In genomic region chr4:7941111-7942018, GRCh38 we compare ENCODE assay signal across 12 cellular contexts. TPM values are rescaled to one million over a fixed set of nuclear protein-coding genes. Genes with fewer than 3 reads are reported as not detected.
DNase-seq lines count a peak whose midpoint lies in the region; ATAC-seq and TF ChIP-seq lines count a peak whose summit lies in the region.
"Had no signal": no experiment of that assay in that cellular context is flagged by ENCODE, and none has a peak within 500 bp of the region (broad histone marks: within the 10 kb centered on the region; RNA-seq: fewer than 3 reads in every experiment).

No MANE protein-coding gene starts in this region.

- H3K36me3 Mint-ChIP-seq in GM23338 (ENCODE audit: low read depth) = no peaks in the 10 kb centered on the region
- peaks cover 10% of the 10 kb centered on the region for H3K36me3 Mint-ChIP-seq in activated T-helper 17 cell treated with anti-CD3 and anti-CD28 coated beads, Interleukin-2, amount 50 U/mL, for 72 hours (ENCODE audit: low read depth)

- H3K4me2 ChIP-seq in GM23338 = peak overlapping the region; percentile 69

- H3K27ac ChIP-seq in ACC112 (ENCODE audit: low read depth, low read length) (peak overlapping the region; percentile 38; the same call in 1 of the 2 replicates), GM23338 (ENCODE audit: low read depth) (peak overlapping the region; percentile 66; the same call in 1 of the 2 replicates)
- H3K27ac ChIP-seq: lower lobe of right lung, skin epidermis had no signal

- peak overlapping the region; percentile 49; the same call in 1 of the 2 replicates for H3K27ac Mint-ChIP-seq in GM23338
- no peak overlapping the region for H3K27ac Mint-ChIP-seq in activated T-helper 17 cell treated with anti-CD3 and anti-CD28 coated beads, Interleukin-2, amount 50 U/mL, for 72 hours

- DNase-seq in GM23338 (ENCODE audit: low spot score) (peak; percentile 80), kidney tubule cell (ENCODE audit: low spot score) (peak; percentile 61), HUDEP-2 (lab: John Stamatoyannopoulos, UW; ENCODE audit: unreplicated experiment in 76 of 76) (no peak)
- DNase-seq: activated CD4-positive, alpha-beta T cell treated with anti-CD3 and anti-CD28 coated beads, Interleukin-2, amount 50 U/mL, for 48 hours; lower lobe of right lung; NCI-H187 had no signal

- peaks cover 27% of the 10 kb centered on the region for H3K4me1 ChIP-seq in ACC112 (ENCODE audit: control insufficient read depth, insufficient read depth, low read length, unreplicated experiment)
- peaks cover 21% of the 10 kb centered on the region for H3K4me1 ChIP-seq in GM23338 (ENCODE audit: insufficient read depth)

- H3K4me1 Mint-ChIP-seq in GM23338 = peaks cover 37% of the 10 kb centered on the region
- peaks cover 15% of the 10 kb centered on the region for H3K4me1 Mint-ChIP-seq in activated T-helper 17 cell treated with anti-CD3 and anti-CD28 coated beads, Interleukin-2, amount 50 U/mL, for 72 hours

- H3K9me3 Mint-ChIP-seq in GM23338 = no peaks in the 10 kb centered on the region
- no peaks in the 10 kb centered on the region for H3K9me3 Mint-ChIP-seq in activated T-helper 17 cell treated with anti-CD3 and anti-CD28 coated beads, Interleukin-2, amount 50 U/mL, for 72 hours

- TF ChIP-seq CTCF in GM23338 (conservative IDR thresholded peaks at IDR 0.05; ENCODE audit: low read depth in 2 of 2) = no peak

- H3K4me3 ChIP-seq in ACC112 (ENCODE audit: low read depth, low read length) (no peak overlapping the region), GM23338 (peak overlapping the region; percentile 35; the same call in 1 of the 2 replicates)
- H3K4me3 ChIP-seq: lower lobe of right lung, skin epidermis had no signal

- no peaks in the 10 kb centered on the region for H3K27me3 ChIP-seq in ACC112 (ENCODE audit: insufficient read depth, low read length)
- no peaks in the 10 kb centered on the region for H3K27me3 ChIP-seq in GM23338 (ENCODE audit: insufficient read depth)

- peak; percentile 8; the same call in 2 of the 3 replicates for ATAC-seq in GM23338
- ATAC-seq in activated T-helper 17 cell treated with anti-CD3 and anti-CD28 coated beads, Interleukin-2, amount 50 U/mL, for 72 hours (replicated peaks) = no peak
- no peak for ATAC-seq in HG03432 (IDR thresholded peaks at IDR 0.05; ENCODE audit: unreplicated experiment)
- no peak for ATAC-seq in GM21717 (IDR thresholded peaks at IDR 0.05; ENCODE audit: unreplicated experiment)
- ATAC-seq in HG02588 (IDR thresholded peaks at IDR 0.05; ENCODE audit: unreplicated experiment) = no peak

- no peak overlapping the region for H2AFZ ChIP-seq in ACC112 (ENCODE audit: low read length, unreplicated experiment)
- H2AFZ ChIP-seq in GM23338 = peak overlapping the region; percentile 95

- H3K79me2 ChIP-seq in ACC112 (ENCODE audit: control insufficient read depth, insufficient read depth, low read length, unreplicated experiment) (peaks cover 32% of the 10 kb centered on the region), GM23338 (replicated peaks; ENCODE audit: insufficient read depth) (peaks cover 19% of the 10 kb centered on the region)

- H3K4me3 Mint-ChIP-seq in GM23338 = peak overlapping the region; percentile 21
- peak overlapping the region; percentile 13 for H3K4me3 Mint-ChIP-seq in activated T-helper 17 cell treated with anti-CD3 and anti-CD28 coated beads, Interleukin-2, amount 50 U/mL, for 72 hours

- H3K9me2 ChIP-seq in GM23338 (ENCODE audit: insufficient read depth) = no peaks in the 10 kb centered on the region

- peaks cover 9% of the 10 kb centered on the region; the same call in 1 of the 2 replicates for H3F3A ChIP-seq in GM23338 (replicated peaks; ENCODE audit: low read depth)

- peaks cover 18% of the 10 kb centered on the region for H3K27me3 Mint-ChIP-seq in GM23338 (ENCODE audit: insufficient read depth, low read depth, poor library complexity)
- peaks cover 4% of the 10 kb centered on the region for H3K27me3 Mint-ChIP-seq in activated T-helper 17 cell treated with anti-CD3 and anti-CD28 coated beads, Interleukin-2, amount 50 U/mL, for 72 hours

- H3K36me3 ChIP-seq in ACC112 (ENCODE audit: insufficient read depth, low read length) (no peaks in the 10 kb centered on the region), GM23338 (ENCODE audit: insufficient read depth) (no peaks in the 10 kb centered on the region)
- H3K36me3 ChIP-seq: lower lobe of right lung had no signal

- H4K20me1 ChIP-seq in GM23338 (replicated peaks; ENCODE audit: insufficient read depth) = no peaks in the 10 kb centered on the region

TF ChIP-seq in GM23338, 12 proteins besides CTCF, POLR2A, EP300 and RAD21 (continues in another document):
- no peak for TF ChIP-seq POLR2AphosphoS5 (IDR thresholded peaks at IDR 0.05; ENCODE audit: low read depth)
- no peak for TF ChIP-seq ETS1 (IDR thresholded peaks at IDR 0.05)
- no peak for TF ChIP-seq EZH2phosphoT487 (IDR thresholded peaks at IDR 0.05; ENCODE audit: unreplicated experiment)
- TF ChIP-seq ZNF462 (CRISPR knock-in tag; IDR thresholded peaks at IDR 0.05) = no peak
- TF ChIP-seq JUNB (IDR thresholded peaks at IDR 0.05; ENCODE audit: unreplicated experiment) = no peak
- no peak for TF ChIP-seq ZNF331 (CRISPR knock-in tag; IDR thresholded peaks at IDR 0.05; ENCODE audit: low read depth)

RNA-seq across cellular contexts. Expression of gene AFAP1, which starts 1.7 kb away (rescaled TPM):
- total RNA-seq in GM23338 (2014; rRNA removed; shearing (Covaris generic)) = 21.5 and 25.9 TPM in 2 replicates
- 5.4 and 6.5 TPM in 2 replicates for polyA plus RNA-seq in GM23338 (2016; fragmentation: Nextera tagmentation; extraction: Ambion mirVana)
- total RNA-seq in activated T-helper 17 cell treated with anti-CD3 and anti-CD28 coated beads, Interleukin-2, amount 50 U/mL, for 72 hours = 10 to 100 TPM; 20.1 to 29.8 TPM

Comparison
In these comparisons a context has a peak if more than half of its experiments do, and no peak if none do; other contexts are left out.
1. DNase-seq: peak in GM23338 (single experiment) and kidney tubule cell (single experiment); none in HUDEP-2 (0 of 76).